ENCODE assay signal across 19 cellular contexts in the genomic region with DNA sequence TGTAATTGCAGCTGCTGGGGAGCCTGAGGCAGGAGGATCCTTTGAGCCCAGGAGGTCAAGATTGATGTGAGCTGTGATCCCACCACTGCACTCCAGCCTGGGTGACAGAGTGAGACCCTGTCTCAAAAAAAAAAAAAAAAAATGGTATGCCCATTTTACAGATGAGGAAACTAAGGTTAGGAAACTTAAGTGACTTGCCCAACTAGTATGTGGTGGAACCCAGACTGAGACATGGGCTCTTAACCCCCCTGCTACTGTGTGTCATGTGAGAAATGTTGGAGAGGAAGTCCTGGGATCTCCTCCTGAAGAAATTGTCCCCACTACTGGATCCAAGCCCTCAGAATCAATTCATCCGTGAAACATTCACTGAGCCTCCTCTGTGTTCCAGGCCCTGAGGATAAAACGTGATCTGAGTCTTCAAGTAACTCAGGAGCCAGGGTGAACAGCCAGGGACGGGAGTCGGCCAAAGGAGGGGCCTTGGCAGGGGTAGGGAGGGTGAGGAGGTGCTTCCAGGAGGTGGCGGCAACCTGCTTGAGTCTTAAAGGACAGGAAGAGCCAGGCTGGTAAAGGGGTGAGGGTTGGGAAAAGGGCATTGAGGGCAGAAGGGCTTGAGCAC. TPM values are rescaled to one million over a fixed set of nuclear protein-coding genes. Genes with fewer than 3 reads are reported as not detected.
"Had no signal": no experiment of that assay in that cellular context is flagged by ENCODE, and none has a peak within 500 bp of the region (broad histone marks: within the 10 kb centered on the region; RNA-seq: fewer than 3 reads in every experiment).

No MANE protein-coding gene starts in this region.

- H3K36me3 Mint-ChIP-seq: activated naive CD8-positive, alpha-beta T cell; naive thymus-derived CD4-positive, alpha-beta T cell had no signal

- H3K27me3 ChIP-seq: breast epithelium, dorsolateral prefrontal cortex, suprapubic skin had no signal

- H3K36me3 ChIP-seq: breast epithelium, lower lobe of right lung, prostate gland, suprapubic skin had no signal

- ATAC-seq: esophagus mucosa; lower lobe of right lung; naive thymus-derived CD4-positive, alpha-beta T cell; stimulated activated naive CD8-positive, alpha-beta T cell treated with anti-CD3 and anti-CD28 coated beads, Interleukin-15, Interleukin-2, amounts not matched to agents 100 U/mL and 50 U/mL, for 24 hours had no signal

- H3K4me1 ChIP-seq: breast epithelium, prostate gland had no signal

- DNase-seq: activated CD4-positive, alpha-beta T cell treated with anti-CD3 and anti-CD28 coated beads, Interleukin-2, amount 10 ng/mL, durations not matched to agents 7 days and 5 days; activated effector memory CD4-positive, alpha-beta T cell treated with anti-CD3 and anti-CD28 coated beads, Interleukin-2, amount 50 U/mL, for 16 hours; activated T-cell treated with anti-CD3 and anti-CD28 coated beads, Interleukin-2, amount 50 U/mL, for 1 hour; dorsolateral prefrontal cortex; glutamatergic neuron; lower lobe of right lung; naive thymus-derived CD4-positive, alpha-beta T cell; stimulated activated CD4-positive, alpha-beta T cell treated with anti-CD3 and anti-CD28 coated beads, Interleukin-12 subunit alpha, Interleukin-12 subunit beta, amount 100 ng/mL, for 4 hours; stimulated activated naive CD8-positive, alpha-beta T cell treated with anti-CD3 and anti-CD28 coated beads, Interleukin-15, Interleukin-2, amounts not matched to agents 100 U/mL and 50 U/mL, for 24 hours had no signal

- H3K4me3 ChIP-seq: breast epithelium, dorsolateral prefrontal cortex, lower lobe of right lung, prostate gland, suprapubic skin had no signal

- H3K4me3 Mint-ChIP-seq: activated CD4-positive, alpha-beta T cell treated with anti-CD3 and anti-CD28 coated beads, Interleukin-2, amount 10 ng/mL, durations not matched to agents 7 days and 5 days; activated naive CD8-positive, alpha-beta T cell; naive thymus-derived CD4-positive, alpha-beta T cell had no signal

- H3K9me3 Mint-ChIP-seq: activated CD4-positive, alpha-beta T cell treated with anti-CD3 and anti-CD28 coated beads, Interleukin-2, amount 10 ng/mL, durations not matched to agents 7 days and 5 days; naive thymus-derived CD4-positive, alpha-beta T cell had no signal

- H3K27ac Mint-ChIP-seq: activated CD4-positive, alpha-beta T cell treated with anti-CD3 and anti-CD28 coated beads, Interleukin-2, amount 10 ng/mL, durations not matched to agents 7 days and 5 days; activated naive CD8-positive, alpha-beta T cell; naive thymus-derived CD4-positive, alpha-beta T cell had no signal

- H3K9me3 ChIP-seq: breast epithelium, lower lobe of right lung, prostate gland, suprapubic skin had no signal

- H3K27ac ChIP-seq: breast epithelium, dorsolateral prefrontal cortex, lower lobe of right lung, prostate gland, suprapubic skin had no signal

RNA-seq across cellular contexts. Expression of a gene that starts 19.6 kb away (rescaled TPM):
- total RNA-seq: activated CD4-positive, alpha-beta T cell treated with anti-CD3 and anti-CD28 coated beads, Interleukin-2, amount 10 ng/mL, durations not matched to agents 7 days and 5 days; breast epithelium; dorsolateral prefrontal cortex; esophagus mucosa; fibroblast of villous mesenchyme; lower lobe of right lung; mononuclear cell; naive thymus-derived CD4-positive, alpha-beta T cell; omental fat pad; prostate gland; suprapubic skin; T-helper 1 cell treated with Interleukin-12 subunit alpha and Interleukin-12 subunit beta and Interleukin-4 antibody, amounts not matched to agents 30 ng/mL and 1 ng/mL, for 36 hours; ureter had no signal

RNA-seq across cellular contexts. Expression of a gene that starts 34.1 kb away (rescaled TPM):
- total RNA-seq: fibroblast of villous mesenchyme had no signal
